Comparison of ENCODE assay signal across 8 cellular contexts in genomic region chr1:247007511-247008405, GRCh38. TPM values are rescaled to one million over a fixed set of nuclear protein-coding genes. Genes with fewer than 3 reads are reported as not detected.
DNase-seq lines count a peak whose midpoint lies in the region; ATAC-seq and TF ChIP-seq lines count a peak whose summit lies in the region.

Gene ZNF695 (minus strand): TSS chr1:247008057. CDS start chr1:247007908, 149 bp downstream.

- H3K9me3 ChIP-seq in lower lobe of right lung = peaks cover 14% of the 10 kb centered on the region

- no peaks in the 10 kb centered on the region for H3K4me1 ChIP-seq in lower lobe of right lung

- peak; percentile 100 for ATAC-seq in GM18868 (IDR thresholded peaks at IDR 0.05; ENCODE audit: unreplicated experiment)
- peak; percentile 98 for ATAC-seq in HG03066 (IDR thresholded peaks at IDR 0.05; ENCODE audit: low read depth, unreplicated experiment)
- peak; percentile 93 to 98 for ATAC-seq in lower lobe of right lung

- peaks cover 24% of the 10 kb centered on the region for H3K27me3 ChIP-seq in lower lobe of right lung (ENCODE audit: low read depth)

- H3K27ac ChIP-seq in lower lobe of right lung = no peak within 1 kb of the TSS

- no peaks in the 10 kb centered on the region for H3K36me3 ChIP-seq in lower lobe of right lung

- intact Hi-C loops in lower lobe of right lung (cut with DNase I) = no loop called here

- TF ChIP-seq CTCF in AG09319 (IDR thresholded peaks at IDR 0.05; ENCODE audit: low read depth, low read length) = no peak
- no peak for TF ChIP-seq CTCF in lower lobe of right lung (IDR thresholded peaks at IDR 0.05)

- peak within 1 kb of the TSS; percentile 58 for H3K4me3 ChIP-seq in lower lobe of right lung

- DNase-seq in AG09319 (ENCODE audit: extremely low read depth, low read depth) (peak; percentile 77), NCI-H345 (lab: John Stamatoyannopoulos, UW) (peak; percentile 98), lower lobe of right lung (peak; percentile 86)
- DNase-seq in activated CD4-positive, alpha-beta T cell treated with anti-CD3 and anti-CD28 coated beads for 48 hours = peak; percentile 79
- DNase-seq in effector CD8-positive, alpha-beta T cell (lab: John Stamatoyannopoulos, UW) = peak; percentile 4
- peak; percentile 41 to 48 for DNase-seq in stimulated activated CD4-positive, alpha-beta T cell treated with anti-CD3 and anti-CD28 coated beads, Interleukin-4, amount 100 ng/mL, for 48 hours (ENCODE audit: low read depth in 2 of 2)

RNA-seq across cellular contexts. Expression of gene ZNF695, which starts in this region (rescaled TPM):
- not detected for total RNA-seq in lower lobe of right lung

Comparison
In these comparisons a context has a peak if more than half of its experiments do, and no peak if none do; other contexts are left out.
1. Peak in DNase-seq, ATAC-seq and H3K4me3 ChIP-seq in lower lobe of right lung; RNA of the gene not detected or under 1 TPM.
2. DNase-seq: peak in every context shown above with its lines; median percentile 98 in NCI-H345; 86 in lower lobe of right lung; 79 in activated CD4-positive, alpha-beta T cell treated with anti-CD3 and anti-CD28 coated beads for 48 hours; 77 in AG09319; 44 in stimulated activated CD4-positive, alpha-beta T cell treated with anti-CD3 and anti-CD28 coated beads, Interleukin-4, amount 100 ng/mL, for 48 hours; 4 in effector CD8-positive, alpha-beta T cell.